23 cellular contexts compared by ENCODE assay signal in genomic region chr2:219501441-219501840, GRCh38. TPM values are rescaled to one million over a fixed set of nuclear protein-coding genes. Genes with fewer than 3 reads are reported as not detected.
DNase-seq lines count a peak whose midpoint lies in the region; ATAC-seq and TF ChIP-seq lines count a peak whose summit lies in the region.
"Had no signal": no experiment of that assay in that cellular context is flagged by ENCODE, and none has a peak within 500 bp of the region (broad histone marks: within the 10 kb centered on the region; RNA-seq: fewer than 3 reads in every experiment).

No MANE protein-coding gene starts in this region.

- no peaks in the 10 kb centered on the region for H3K9me3 Mint-ChIP-seq in activated naive CD4-positive, alpha-beta T cell treated with anti-CD3 and anti-CD28 coated beads, Interleukin-2, amount 10 ng/mL, durations not matched to agents 7 days and 5 days
- H3K9me3 Mint-ChIP-seq in activated naive CD4-positive, alpha-beta T cell treated with anti-CD3 and anti-CD28 coated beads, Interleukin-2, amount 50 U/mL, for 72 hours: no peaks in the 10 kb centered on the region
- no peaks in the 10 kb centered on the region for H3K9me3 Mint-ChIP-seq in nephron progenitor cell
- H3K9me3 Mint-ChIP-seq in activated T-helper 2 cell treated with anti-CD3 and anti-CD28 coated beads, Interferon-gamma antibody, Interleukin-2, Interleukin-4, amounts not matched to agents 10 μg/mL and 5 μg/mL and 100 μg/mL, durations not matched to agents 14 hours and 24 hours and 36 hours: no peaks in the 10 kb centered on the region
- H3K9me3 Mint-ChIP-seq: H9 had no signal

- peak overlapping the region; percentile 13 for H3K4me3 Mint-ChIP-seq in activated naive CD4-positive, alpha-beta T cell treated with anti-CD3 and anti-CD28 coated beads, Interleukin-2, amount 10 ng/mL, durations not matched to agents 7 days and 5 days
- H3K4me3 Mint-ChIP-seq in nephron progenitor cell: peak overlapping the region; percentile 15
- no peak overlapping the region for H3K4me3 Mint-ChIP-seq in activated T-helper 2 cell treated with anti-CD3 and anti-CD28 coated beads, Interferon-gamma antibody, Interleukin-2, Interleukin-4, amounts not matched to agents 10 μg/mL and 5 μg/mL and 100 μg/mL, durations not matched to agents 14 hours and 24 hours and 36 hours (ENCODE audit: low read depth)

- H3K9me3 ChIP-seq in MM.1S (replicated peaks; ENCODE audit: insufficient read depth, low read length): no peaks in the 10 kb centered on the region
- H3K9me3 ChIP-seq: SJCRH30 had no signal

- no peak overlapping the region for H3K27ac Mint-ChIP-seq in activated naive CD4-positive, alpha-beta T cell treated with anti-CD3 and anti-CD28 coated beads, Interleukin-2, amount 10 ng/mL, durations not matched to agents 7 days and 5 days
- no peak overlapping the region for H3K27ac Mint-ChIP-seq in activated naive CD4-positive, alpha-beta T cell treated with anti-CD3 and anti-CD28 coated beads, Interleukin-2, amount 50 U/mL, for 72 hours
- no peak overlapping the region for H3K27ac Mint-ChIP-seq in nephron progenitor cell
- no peak overlapping the region for H3K27ac Mint-ChIP-seq in activated T-helper 2 cell treated with anti-CD3 and anti-CD28 coated beads, Interferon-gamma antibody, Interleukin-2, Interleukin-4, amounts not matched to agents 10 μg/mL and 5 μg/mL and 100 μg/mL, durations not matched to agents 14 hours and 24 hours and 36 hours
- H3K27ac Mint-ChIP-seq: CD4-positive, CD25-positive, alpha-beta regulatory T cell; H9 had no signal

- no peaks in the 10 kb centered on the region for H3F3A ChIP-seq in MM.1S (ENCODE audit: insufficient read depth, low read length)

- peaks cover 11% of the 10 kb centered on the region for H3K36me3 Mint-ChIP-seq in activated naive CD4-positive, alpha-beta T cell treated with anti-CD3 and anti-CD28 coated beads, Interleukin-2, amount 10 ng/mL, durations not matched to agents 7 days and 5 days
- H3K36me3 Mint-ChIP-seq in activated naive CD4-positive, alpha-beta T cell treated with anti-CD3 and anti-CD28 coated beads, Interleukin-2, amount 50 U/mL, for 72 hours: peaks cover 9 to 19% of the 10 kb centered on the region in 2 donors
- peaks cover 1% of the 10 kb centered on the region for H3K36me3 Mint-ChIP-seq in nephron progenitor cell (ENCODE audit: low read depth)
- peaks cover 28% of the 10 kb centered on the region for H3K36me3 Mint-ChIP-seq in activated T-helper 2 cell treated with anti-CD3 and anti-CD28 coated beads, Interferon-gamma antibody, Interleukin-2, Interleukin-4, amounts not matched to agents 10 μg/mL and 5 μg/mL and 100 μg/mL, durations not matched to agents 14 hours and 24 hours and 36 hours (ENCODE audit: low read depth)

- peaks cover 13% of the 10 kb centered on the region for H3K27me3 ChIP-seq in MM.1S (replicated peaks; ENCODE audit: insufficient read depth, low read length)
- H3K27me3 ChIP-seq: SJCRH30 had no signal

- no peak overlapping the region for H3K4me3 ChIP-seq in MM.1S (ENCODE audit: low read length)
- H3K4me3 ChIP-seq: PC-9, SJCRH30 had no signal

- no peak overlapping the region for H3K9ac ChIP-seq in MM.1S (ENCODE audit: low read length)

- H3K27ac ChIP-seq in MM.1S (ENCODE audit: low read length): no peak overlapping the region
- H3K27ac ChIP-seq: PC-9, SJCRH30 had no signal

- peaks cover 39% of the 10 kb centered on the region for H3K4me1 Mint-ChIP-seq in activated naive CD4-positive, alpha-beta T cell treated with anti-CD3 and anti-CD28 coated beads, Interleukin-2, amount 10 ng/mL, durations not matched to agents 7 days and 5 days
- peaks cover 58% of the 10 kb centered on the region for H3K4me1 Mint-ChIP-seq in nephron progenitor cell
- H3K4me1 Mint-ChIP-seq in activated T-helper 2 cell treated with anti-CD3 and anti-CD28 coated beads, Interferon-gamma antibody, Interleukin-2, Interleukin-4, amounts not matched to agents 10 μg/mL and 5 μg/mL and 100 μg/mL, durations not matched to agents 14 hours and 24 hours and 36 hours (ENCODE audit: low read depth): peaks cover 29% of the 10 kb centered on the region

- peaks cover 13% of the 10 kb centered on the region for H3K79me2 ChIP-seq in MM.1S (ENCODE audit: low read length)

- H2AFZ ChIP-seq in MM.1S (ENCODE audit: low read length): no peak overlapping the region
- H2AFZ ChIP-seq: PC-9 had no signal

- H3K4me1 ChIP-seq in MM.1S (ENCODE audit: low read length): peaks cover 11% of the 10 kb centered on the region

- no peaks in the 10 kb centered on the region for H3K9me2 ChIP-seq in MM.1S (replicated peaks; ENCODE audit: insufficient read depth, low read length)

- H3K36me3 ChIP-seq in MM.1S (replicated peaks; ENCODE audit: insufficient read depth, low read length): no peaks in the 10 kb centered on the region
- H3K36me3 ChIP-seq: SJCRH30 had no signal

- CTCF ChIA-PET in activated naive CD4-positive, alpha-beta T cell treated with anti-CD3 and anti-CD28 coated beads, Interleukin-2, amount 10 ng/mL, durations not matched to agents 7 days and 5 days (lab: Charles Lee): interaction anchor here (1.1 to 3.6 kb wide), 3 partner anchors 9 to 27 kb away, joined by 4 to 24 read pairs (median 19); no protein-coding TSS in a partner anchor

- no peak for ATAC-seq in activated naive CD4-positive, alpha-beta T cell treated with anti-CD3 and anti-CD28 coated beads, Interleukin-2, amount 50 U/mL, for 72 hours
- ATAC-seq: Right ventricle myocardium inferior had no signal

- no peaks in the 10 kb centered on the region for H4K20me1 ChIP-seq in MM.1S (ENCODE audit: insufficient read depth, low read length)

- TF ChIP-seq CTCF in nephron progenitor cell (IDR thresholded peaks at IDR 0.05) (no peak), MM.1S (IDR thresholded peaks at IDR 0.05; ENCODE audit: low read length) (no peak)

- intact Hi-C loops in activated T-helper 2 cell treated with anti-CD3 and anti-CD28 coated beads, Interferon-gamma antibody, Interleukin-2, Interleukin-4, amounts not matched to agents 10 μg/mL and 5 μg/mL and 100 μg/mL, durations not matched to agents 14 hours and 24 hours and 36 hours (cut with micrococcal nuclease): no loop called here

- DNase-seq in activated naive CD4-positive, alpha-beta T cell treated with anti-CD3 and anti-CD28 coated beads, Interleukin-2, amount 10 ng/mL, durations not matched to agents 7 days and 5 days: no peak
- no peak for DNase-seq in activated naive CD4-positive, alpha-beta T cell treated with anti-CD3 and anti-CD28 coated beads, Interleukin-2, amount 50 U/mL, for 72 hours (ENCODE audit: low spot score in 2 of 2)
- DNase-seq in amniotic epithelial cell (ENCODE audit: low read depth) (peak; percentile 38), nephron progenitor cell (no peak), MM.1S (no peak), NCI-H2196 treated with DMSO at 0.1 percent for 48 hours (lab: John Stamatoyannopoulos, UW; ENCODE audit: unreplicated experiment) (no peak)
- no peak for DNase-seq in activated T-helper 2 cell treated with anti-CD3 and anti-CD28 coated beads, Interferon-gamma antibody, Interleukin-2, Interleukin-4, amounts not matched to agents 10 μg/mL and 5 μg/mL and 100 μg/mL, durations not matched to agents 14 hours and 24 hours and 36 hours (ENCODE audit: low spot score)
- DNase-seq: CD4-positive, CD25-positive, alpha-beta regulatory T cell; COR-L47; DMS53; H9; Kasumi-1; NCI-H1105 treated with DMSO at 0.1 percent for 48 hours; NCI-H146; NCI-H1930; NCI-H526 treated with DMSO at 0.1 percent for 48 hours; PC-9; SJCRH30 had no signal

- no peak overlapping the region for H3K4me2 ChIP-seq in MM.1S (ENCODE audit: low read depth, low read length)
- H3K4me2 ChIP-seq: PC-9 had no signal

- peaks cover 23% of the 10 kb centered on the region for H3K27me3 Mint-ChIP-seq in activated naive CD4-positive, alpha-beta T cell treated with anti-CD3 and anti-CD28 coated beads, Interleukin-2, amount 10 ng/mL, durations not matched to agents 7 days and 5 days
- H3K27me3 Mint-ChIP-seq in nephron progenitor cell (ENCODE audit: low read depth, poor library complexity): peaks cover 47% of the 10 kb centered on the region
- H3K27me3 Mint-ChIP-seq in activated T-helper 2 cell treated with anti-CD3 and anti-CD28 coated beads, Interferon-gamma antibody, Interleukin-2, Interleukin-4, amounts not matched to agents 10 μg/mL and 5 μg/mL and 100 μg/mL, durations not matched to agents 14 hours and 24 hours and 36 hours (ENCODE audit: low read depth): peaks cover 16% of the 10 kb centered on the region

RNA-seq across cellular contexts. Expression of gene GMPPA, which starts 2.8 kb away (rescaled TPM):
- total RNA-seq in activated naive CD4-positive, alpha-beta T cell treated with anti-CD3 and anti-CD28 coated beads, Interleukin-2, amount 50 U/mL, for 72 hours: 10 to 100 TPM; 29.1 to 34.1 TPM
- 52.0 and 52.9 TPM in 2 replicates for total RNA-seq in activated T-helper 2 cell treated with anti-CD3 and anti-CD28 coated beads, Interferon-gamma antibody, Interleukin-2, Interleukin-4, amounts not matched to agents 10 μg/mL and 5 μg/mL and 100 μg/mL, durations not matched to agents 14 hours and 24 hours and 36 hours

RNA-seq across cellular contexts. Expression of gene ASIC4, which starts 12.8 kb away (rescaled TPM):
- total RNA-seq in activated naive CD4-positive, alpha-beta T cell treated with anti-CD3 and anti-CD28 coated beads, Interleukin-2, amount 50 U/mL, for 72 hours: under 1 TPM; 0.16 to 0.98 TPM
- total RNA-seq in activated T-helper 2 cell treated with anti-CD3 and anti-CD28 coated beads, Interferon-gamma antibody, Interleukin-2, Interleukin-4, amounts not matched to agents 10 μg/mL and 5 μg/mL and 100 μg/mL, durations not matched to agents 14 hours and 24 hours and 36 hours: not detected in 2 replicates
- total RNA-seq: Daoy, G401, MCF 10A, Right ventricle myocardium inferior, RPMI7951 had no signal

RNA-seq across cellular contexts. Expression of gene CHPF, which starts 42.2 kb away (rescaled TPM):
- total RNA-seq in activated naive CD4-positive, alpha-beta T cell treated with anti-CD3 and anti-CD28 coated beads, Interleukin-2, amount 50 U/mL, for 72 hours: 10 to 100 TPM; 13.2 to 16.7 TPM
- 40.2 and 41.9 TPM in 2 replicates for total RNA-seq in activated T-helper 2 cell treated with anti-CD3 and anti-CD28 coated beads, Interferon-gamma antibody, Interleukin-2, Interleukin-4, amounts not matched to agents 10 μg/mL and 5 μg/mL and 100 μg/mL, durations not matched to agents 14 hours and 24 hours and 36 hours

RNA-seq across cellular contexts. Expression of gene TMEM198, which starts 42.4 kb away (rescaled TPM):
- 1 to 10 TPM; 1.8 to 6.1 TPM for total RNA-seq in activated naive CD4-positive, alpha-beta T cell treated with anti-CD3 and anti-CD28 coated beads, Interleukin-2, amount 50 U/mL, for 72 hours
- total RNA-seq in activated T-helper 2 cell treated with anti-CD3 and anti-CD28 coated beads, Interferon-gamma antibody, Interleukin-2, Interleukin-4, amounts not matched to agents 10 μg/mL and 5 μg/mL and 100 μg/mL, durations not matched to agents 14 hours and 24 hours and 36 hours: 3.8 and 4.9 TPM in 2 replicates
